Comparison of ENCODE assay signal across 20 cellular contexts in the genomic region with DNA sequence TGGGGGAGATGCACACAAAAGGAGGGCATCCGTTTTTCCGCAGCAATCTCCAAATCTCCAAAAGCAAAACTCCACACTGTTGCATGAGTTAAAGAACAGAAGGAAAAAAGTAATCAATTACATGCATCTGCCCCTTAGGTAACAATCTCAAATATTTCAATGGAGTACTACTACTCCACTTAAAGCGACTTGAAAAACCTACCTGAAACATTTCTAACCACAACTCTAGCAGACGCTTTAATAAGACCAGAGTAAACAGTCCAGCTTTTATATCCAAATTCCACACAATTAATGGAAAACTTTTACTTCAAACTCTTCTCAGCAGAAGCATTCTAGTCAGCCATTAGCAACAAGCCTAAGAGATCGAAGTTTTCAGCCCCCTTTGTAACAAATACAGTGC.
"Had no signal": no experiment of that assay in that cellular context is flagged by ENCODE, and none has a peak within 500 bp of the region (broad histone marks: within the 10 kb centered on the region; RNA-seq: fewer than 3 reads in every experiment).

No MANE protein-coding gene starts in this region.

- H3K36me3 Mint-ChIP-seq: activated naive CD4-positive, alpha-beta T cell treated with anti-CD3 and anti-CD28 coated beads, Interleukin-2, amount 50 U/mL, for 72 hours had no signal

- DNase-seq: activated CD4-positive, alpha-beta memory T cell treated with anti-CD3 and anti-CD28 coated beads, Interleukin-2, amount 10 ng/mL, durations not matched to agents 7 days and 5 days; activated gamma-delta T cell; amygdala; body of pancreas; foreskin keratinocyte; hippocampal formation; islet precursor cell; left colon; midbrain; SK-N-SH; stimulated activated CD8-positive, alpha-beta memory T cell treated with anti-CD3 and anti-CD28 coated beads, Interleukin-4, amount 100 ng/mL, for 48 hours; stimulated activated naive CD4-positive, alpha-beta T cell treated with Interleukin-2 at 50 U/mL for 16 hours; thyroid gland had no signal

- H3K9me3 Mint-ChIP-seq: activated CD4-positive, alpha-beta memory T cell treated with anti-CD3 and anti-CD28 coated beads, Interleukin-2, amount 10 ng/mL, durations not matched to agents 7 days and 5 days; activated naive CD4-positive, alpha-beta T cell treated with anti-CD3 and anti-CD28 coated beads, Interleukin-2, amount 50 U/mL, for 72 hours; neural crest cell had no signal

- H3K9me3 ChIP-seq: body of pancreas, SK-N-SH, thyroid gland had no signal

- ATAC-seq: activated naive CD4-positive, alpha-beta T cell treated with anti-CD3 and anti-CD28 coated beads, Interleukin-2, amount 50 U/mL, for 72 hours; body of pancreas; foreskin keratinocyte; left colon had no signal

- H3K27ac ChIP-seq: body of pancreas, epithelial cell of prostate, foreskin keratinocyte, thyroid gland, VCaP had no signal

- H3K4me3 Mint-ChIP-seq: activated CD4-positive, alpha-beta memory T cell treated with anti-CD3 and anti-CD28 coated beads, Interleukin-2, amount 10 ng/mL, durations not matched to agents 7 days and 5 days; neural crest cell had no signal

- FAIRE-seq: urothelium cell line had no signal

- H3K4me1 ChIP-seq: foreskin keratinocyte had no signal

- H3K27ac Mint-ChIP-seq: activated CD4-positive, alpha-beta memory T cell treated with anti-CD3 and anti-CD28 coated beads, Interleukin-2, amount 10 ng/mL, durations not matched to agents 7 days and 5 days had no signal

- H3K27me3 Mint-ChIP-seq: activated CD4-positive, alpha-beta memory T cell treated with anti-CD3 and anti-CD28 coated beads, Interleukin-2, amount 10 ng/mL, durations not matched to agents 7 days and 5 days; progenitor cell of endocrine pancreas had no signal

- H3K4me3 ChIP-seq: body of pancreas, lung, thyroid gland had no signal

- H3K9ac ChIP-seq: SK-N-SH had no signal

- H3K27me3 ChIP-seq: body of pancreas, foreskin keratinocyte, thyroid gland had no signal

- H3K4me2 ChIP-seq: SK-N-SH had no signal

- H3K4me1 Mint-ChIP-seq: neural crest cell had no signal
